Comparison of ENCODE assay signal across 8 cellular contexts in genomic region chr4:122922877-122923511, GRCh38. TPM values are rescaled to one million over a fixed set of nuclear protein-coding genes. Genes with fewer than 3 reads are reported as not detected.
DNase-seq lines count a peak whose midpoint lies in the region; TF ChIP-seq lines count a peak whose summit lies in the region.

No MANE protein-coding gene starts in this region.

- no peaks in the 10 kb centered on the region for H3K27me3 Mint-ChIP-seq in activated naive CD4-positive, alpha-beta T cell treated with anti-CD3 and anti-CD28 coated beads, Interleukin-2, amount 50 U/mL, for 24 hours

- peak overlapping the region; percentile 75; the same call in 1 of the 2 replicates for H3K27ac ChIP-seq in SK-N-MC
- peak overlapping the region; percentile 76 for H3K27ac ChIP-seq in osteoblast (ENCODE audit: low read depth, low read length)
- peak overlapping the region in 2 of 3 donors; percentile 74 to 77 for H3K27ac ChIP-seq in thyroid gland

- H3K27ac Mint-ChIP-seq in activated naive CD4-positive, alpha-beta T cell treated with anti-CD3 and anti-CD28 coated beads, Interleukin-2, amount 50 U/mL, for 24 hours, result peak overlapping the region; percentile 96

- H3K4me3 ChIP-seq in HFF-Myc (replicated peaks; ENCODE audit: low read depth, low read length) (peak overlapping the region; percentile 90), SK-N-MC (peak overlapping the region; percentile 98), osteoblast (ENCODE audit: insufficient read depth, low read length) (peak overlapping the region; percentile 79), thyroid gland (replicated peaks in 1 of 3) (peak overlapping the region; percentile 21 to 89 (median 84))

- H3K9me3 ChIP-seq in SK-N-MC (ENCODE audit: low read depth, low read length) (no peaks in the 10 kb centered on the region), osteoblast (ENCODE audit: low read depth, low read length) (no peaks in the 10 kb centered on the region), thyroid gland (no peaks in the 10 kb centered on the region)

- WGBS in thyroid gland, 2 donors, result 0% methylated on average over 33 to 34 of the region's 34 CpGs

- H3K9ac ChIP-seq in SK-N-MC (ENCODE audit: insufficient read length), result peak overlapping the region; percentile 92

- H3K36me3 ChIP-seq in SK-N-MC (ENCODE audit: insufficient read depth, low read length), result peaks cover 5% of the 10 kb centered on the region; the same call in 1 of the 2 replicates
- H3K36me3 ChIP-seq in osteoblast (ENCODE audit: insufficient read depth, low read length), result no peaks in the 10 kb centered on the region
- H3K36me3 ChIP-seq in thyroid gland, result no peaks in the 10 kb centered on the region

- TF ChIP-seq CTCF in HFF-Myc (IDR thresholded peaks at IDR 0.05; ENCODE audit: low read depth, low read length, missing control alignments) (no peak), osteoblast (IDR thresholded peaks at IDR 0.05; ENCODE audit: extremely low read depth, low read depth, low read length) (no peak), thyroid gland (IDR thresholded peaks at IDR 0.05) (no peak)

- no peaks in the 10 kb centered on the region for H3K36me3 Mint-ChIP-seq in activated naive CD4-positive, alpha-beta T cell treated with anti-CD3 and anti-CD28 coated beads, Interleukin-2, amount 50 U/mL, for 24 hours

- peak overlapping the region; percentile 85 for H3K4me2 ChIP-seq in osteoblast (ENCODE audit: insufficient read depth, low read length)

- DNase-seq in GM03348 (ENCODE audit: low spot score) (peak; percentile 90), HFF-Myc (ENCODE audit: extremely low read depth, low read depth) (peak; percentile 76), NAMALWA (ENCODE audit: low spot score) (peak; percentile 97), SK-N-MC (ENCODE audit: low read depth, low spot score) (peak; percentile 73), glomerular visceral epithelial cell (ENCODE audit: extremely low spot score) (peak; percentile 85), osteoblast (ENCODE audit: insufficient read length, low spot score, missing footprints) (peak; percentile 93), thyroid gland (peak; percentile 83)

- TF ChIP-seq POLR2A in thyroid gland (IDR thresholded peaks at IDR 0.05), result no peak

- H3K79me2 ChIP-seq in osteoblast (ENCODE audit: insufficient read depth, low read length), result peaks cover 71% of the 10 kb centered on the region

- no peaks in the 10 kb centered on the region for H3K27me3 ChIP-seq in osteoblast (ENCODE audit: insufficient read depth, low read length)
- no peaks in the 10 kb centered on the region for H3K27me3 ChIP-seq in thyroid gland

- H4K20me1 ChIP-seq in osteoblast (ENCODE audit: insufficient read depth, low read length), result no peaks in the 10 kb centered on the region

- peak overlapping the region; percentile 84 for H2AFZ ChIP-seq in osteoblast (ENCODE audit: low read length)

- H3K9me3 Mint-ChIP-seq in activated naive CD4-positive, alpha-beta T cell treated with anti-CD3 and anti-CD28 coated beads, Interleukin-2, amount 50 U/mL, for 24 hours, result no peaks in the 10 kb centered on the region

- intact Hi-C loops in thyroid gland (cut with DNase I), result no loop called here

- H3K4me1 ChIP-seq in osteoblast (ENCODE audit: insufficient read depth, low read length) (peaks cover 21% of the 10 kb centered on the region), thyroid gland (peaks cover 0 to 5% of the 10 kb centered on the region in 2 donors)

- peak overlapping the region; percentile 98 for H3K4me3 Mint-ChIP-seq in activated naive CD4-positive, alpha-beta T cell treated with anti-CD3 and anti-CD28 coated beads, Interleukin-2, amount 50 U/mL, for 24 hours

- H3K4me1 Mint-ChIP-seq in activated naive CD4-positive, alpha-beta T cell treated with anti-CD3 and anti-CD28 coated beads, Interleukin-2, amount 50 U/mL, for 24 hours, result peaks cover 11% of the 10 kb centered on the region

RNA-seq across cellular contexts. Expression of gene NUDT6, which starts 0.6 kb away (rescaled TPM):
- total RNA-seq in osteoblast (6.2 and 7.4 TPM in 2 replicates), thyroid gland (10 to 100 TPM in 3 of 4 donors, 1 to 10 TPM in 1; 6.3 to 24.8 (median 13.9) TPM)

Comparison
In these comparisons a context has a peak if more than half of its experiments do, and no peak if none do; other contexts are left out.
1. Peak in every context shown above with its lines: DNase-seq, H3K4me3 ChIP-seq and H3K27ac ChIP-seq.